Comparison of ENCODE assay signal across 11 cellular contexts in the genomic region with DNA sequence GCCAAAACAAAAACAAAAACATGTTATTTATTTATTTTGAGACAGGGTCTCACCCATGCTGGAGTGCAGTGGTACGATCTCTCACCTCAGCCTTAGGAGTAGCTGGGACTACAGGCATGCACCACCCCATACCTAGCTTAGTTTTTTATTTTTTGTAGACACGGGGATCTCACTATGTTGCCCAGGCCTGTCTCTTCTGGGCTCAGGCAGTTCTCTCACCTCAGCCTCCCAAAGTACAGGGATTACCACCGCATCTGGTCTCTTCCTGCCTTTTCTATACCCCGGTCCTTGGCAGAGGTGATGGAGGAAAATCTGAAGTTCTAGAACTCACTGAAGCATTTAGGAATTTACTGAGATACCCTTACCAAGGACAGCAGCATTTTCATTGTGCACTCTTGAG. TPM values are rescaled to one million over a fixed set of nuclear protein-coding genes. Genes with fewer than 3 reads are reported as not detected.
A peak's percentile ranks its signal among the peaks of the same experiment; 100 is the strongest.
DNase-seq lines count a peak whose midpoint lies in the region; ATAC-seq and TF ChIP-seq lines count a peak whose summit lies in the region.
"Had no signal": no experiment of that assay in that cellular context is flagged by ENCODE, and none has a peak within 500 bp of the region (broad histone marks: within the 10 kb centered on the region; RNA-seq: fewer than 3 reads in every experiment).

No MANE protein-coding gene starts in this region.

- H3K4me3 ChIP-seq in KMS-11 (IDR thresholded peaks at IDR 0.05; ENCODE audit: insufficient read depth, low read depth, low read length) = no peak overlapping the region
- no peak overlapping the region for H3K4me3 ChIP-seq in colonic mucosa
- H3K4me3 ChIP-seq: tibial artery had no signal

- TF ChIP-seq CTCF in KMS-11 (conservative IDR thresholded peaks at IDR 0.05; ENCODE audit: low read depth, low read length) (no peak), colonic mucosa (IDR thresholded peaks at IDR 0.05) (no peak), osteocyte (IDR thresholded peaks at IDR 0.05) (no peak)

- no peak overlapping the region for H3K4me3 Mint-ChIP-seq in T-helper 1 cell treated with Interleukin-12 subunit alpha and Interleukin-12 subunit beta and Interleukin-4 antibody, amounts not matched to agents 30 μg/mL and 1 μg/mL, for 36 hours
- H3K4me3 Mint-ChIP-seq in osteocyte (ENCODE audit: unreplicated experiment) = no peak overlapping the region

- H3K36me3 Mint-ChIP-seq in T-helper 1 cell treated with Interleukin-12 subunit alpha and Interleukin-12 subunit beta and Interleukin-4 antibody, amounts not matched to agents 30 μg/mL and 1 μg/mL, for 36 hours (ENCODE audit: low read depth) = peaks cover 1% of the 10 kb centered on the region
- no peaks in the 10 kb centered on the region for H3K36me3 Mint-ChIP-seq in osteocyte (ENCODE audit: unreplicated experiment)
- H3K36me3 Mint-ChIP-seq: naive B cell had no signal

- H3K27ac ChIP-seq in KMS-11 (peak overlapping the region; percentile 68; the same call in 1 of the 2 replicates), colonic mucosa (peak overlapping the region; percentile 100)

- no peak for DNase-seq in T-helper 1 cell
- no peak for DNase-seq in colonic mucosa
- DNase-seq in osteocyte (ENCODE audit: extremely low spot score, unreplicated experiment) = no peak
- no peak for DNase-seq in foreskin melanocyte
- DNase-seq: foreskin fibroblast, naive B cell, tibial artery had no signal

- H4K20me1 ChIP-seq in KMS-11 (ENCODE audit: insufficient read depth) = no peaks in the 10 kb centered on the region

- H3K4me2 ChIP-seq in KMS-11 = peak overlapping the region; percentile 31; the same call in 1 of the 2 replicates

- ATAC-seq in HG03108 (IDR thresholded peaks at IDR 0.05; ENCODE audit: unreplicated experiment) = no peak
- ATAC-seq in GM21576 (IDR thresholded peaks at IDR 0.05; ENCODE audit: unreplicated experiment) = no peak

- H3K9me3 Mint-ChIP-seq in T-helper 1 cell treated with Interleukin-12 subunit alpha and Interleukin-12 subunit beta and Interleukin-4 antibody, amounts not matched to agents 30 μg/mL and 1 μg/mL, for 36 hours = no peaks in the 10 kb centered on the region
- H3K9me3 Mint-ChIP-seq in osteocyte (ENCODE audit: unreplicated experiment) = no peaks in the 10 kb centered on the region
- H3K9me3 Mint-ChIP-seq: naive B cell had no signal

- peak overlapping the region; percentile 31 for H3K27ac Mint-ChIP-seq in T-helper 1 cell treated with Interleukin-12 subunit alpha and Interleukin-12 subunit beta and Interleukin-4 antibody, amounts not matched to agents 30 μg/mL and 1 μg/mL, for 36 hours
- H3K27ac Mint-ChIP-seq in osteocyte (ENCODE audit: unreplicated experiment) = peak overlapping the region; percentile 100

- no peak overlapping the region for H2AFZ ChIP-seq in KMS-11 (ENCODE audit: low read depth)

- intact Hi-C loops in colonic mucosa (cut with DNase I) = no loop called here

- peaks cover 73% of the 10 kb centered on the region for H3K4me1 Mint-ChIP-seq in T-helper 1 cell treated with Interleukin-12 subunit alpha and Interleukin-12 subunit beta and Interleukin-4 antibody, amounts not matched to agents 30 μg/mL and 1 μg/mL, for 36 hours (ENCODE audit: low read depth)
- H3K4me1 Mint-ChIP-seq in osteocyte (ENCODE audit: unreplicated experiment) = peaks cover 89% of the 10 kb centered on the region

- 0 out of 2 replicates have a peak, but pooled peaks cover 4% of the 10 kb centered on the region for H3K79me2 ChIP-seq in KMS-11 (ENCODE audit: insufficient read depth, low read depth)

- H3K27me3 ChIP-seq in KMS-11 (ENCODE audit: insufficient read depth, low read depth) (no peaks in the 10 kb centered on the region), colonic mucosa (no peaks in the 10 kb centered on the region)
- H3K27me3 ChIP-seq: tibial artery had no signal

- H3K9me3 ChIP-seq in colonic mucosa = no peaks in the 10 kb centered on the region
- H3K9me3 ChIP-seq: tibial artery had no signal

- no peaks in the 10 kb centered on the region for H3K36me3 ChIP-seq in KMS-11 (ENCODE audit: insufficient read depth)
- no peaks in the 10 kb centered on the region for H3K36me3 ChIP-seq in colonic mucosa
- H3K36me3 ChIP-seq: tibial artery had no signal

- H3K9ac ChIP-seq in KMS-11 = no peak overlapping the region
- peak overlapping the region in 1 of 2 donors; percentile 4 for H3K9ac ChIP-seq in colonic mucosa (ENCODE audit: low read depth in 2 of 2, low read length in 2 of 2)

- no peaks in the 10 kb centered on the region for H3K27me3 Mint-ChIP-seq in T-helper 1 cell treated with Interleukin-12 subunit alpha and Interleukin-12 subunit beta and Interleukin-4 antibody, amounts not matched to agents 30 μg/mL and 1 μg/mL, for 36 hours (ENCODE audit: low read depth)
- H3K27me3 Mint-ChIP-seq in osteocyte (ENCODE audit: unreplicated experiment) = no peaks in the 10 kb centered on the region
- H3K27me3 Mint-ChIP-seq: naive B cell had no signal

- H3K4me1 ChIP-seq in KMS-11 (ENCODE audit: low read depth, poor library complexity, severe bottlenecking) = peaks cover 89% of the 10 kb centered on the region
- peaks cover 9% of the 10 kb centered on the region for H3K4me1 ChIP-seq in colonic mucosa

RNA-seq across cellular contexts. Expression of gene IRF2BPL, which starts 6.8 kb away (rescaled TPM):
- total RNA-seq in colonic mucosa (10 to 100 TPM; 18.3 to 27.1 TPM), osteocyte (107 and 120 TPM in 2 replicates)
